4 cellular contexts compared by ENCODE assay signal in genomic region chr4:121205787-121206186, GRCh38. TPM values are rescaled to one million over a fixed set of nuclear protein-coding genes. Genes with fewer than 3 reads are reported as not detected.
"Had no signal": no experiment of that assay in that cellular context is flagged by ENCODE, and none has a peak within 500 bp of the region (broad histone marks: within the 10 kb centered on the region; RNA-seq: fewer than 3 reads in every experiment).

No MANE protein-coding gene starts in this region.

RNA-seq across cellular contexts. Expression of gene TNIP3, which starts 41.7 kb away (rescaled TPM):
- total RNA-seq: activated B cell treated with CpG ODN at 0.5 μM for 24 hours, body of pancreas, chondrocyte, gastrocnemius medialis had no signal
